ENCODE assay signal across 25 cellular contexts in genomic region chr3:47568901-47569300, GRCh38. TPM values are rescaled to one million over a fixed set of nuclear protein-coding genes. Genes with fewer than 3 reads are reported as not detected.
DNase-seq lines count a peak whose midpoint lies in the region; ATAC-seq, FAIRE-seq and TF ChIP-seq lines count a peak whose summit lies in the region.
"Had no signal": no experiment of that assay in that cellular context is flagged by ENCODE, and none has a peak within 500 bp of the region (broad histone marks: within the 10 kb centered on the region; RNA-seq: fewer than 3 reads in every experiment).

No MANE protein-coding gene starts in this region.

- DNase-seq in K562 (ENCODE audit: extremely low read depth in 1 of 4, low spot score in 3 of 4) (peak; percentile 45 to 73 (median 60)), mesenteric fat pad (ENCODE audit: low spot score) (peak; percentile 39), urothelium cell line (ENCODE audit: low spot score) (no peak), HT-29 (ENCODE audit: low spot score) (no peak), GM19240 (ENCODE audit: insufficient read length, low spot score) (no peak)
- DNase-seq: 8988T; ACHN; BE2C; C1 segment of cervical spinal cord; CD4-positive, alpha-beta memory T cell; CD4-positive, CD25-positive, alpha-beta regulatory T cell; CD8-positive, alpha-beta memory T cell; COR-L47; DMS 273 treated with DMSO at 0.1 percent for 48 hours; DMS153; DMS53; DMS79; GF-D8 had no signal

- CTCF ChIA-PET in K562 (lab: Yijun Ruan, JAX; ENCODE audit: low intra/inter-chr PET ratio): no interaction called here

- H3K27me3 ChIP-seq in K562 (ENCODE audit: control insufficient read depth in 2 of 2, insufficient read depth in 2 of 2, low read length in 2 of 2): no peaks in the 10 kb centered on the region
- H3K27me3 ChIP-seq: BE2C, BLaER1 had no signal

- TF ChIP-seq POLR2A in K562 (conservative IDR thresholded peaks at IDR 0.05): no peak

- FAIRE-seq in K562 (lab: Jason Lieb, UNC): peak; percentile 73
- FAIRE-seq in urothelium cell line (lab: Jason Lieb, UNC): peak; percentile 56
- FAIRE-seq: A204.1, G401.6, GM12891, GM19239 had no signal

- H3K27ac ChIP-seq in K562 (ENCODE audit: extremely low read depth, low read depth, low read length): no peak overlapping the region
- H3K27ac ChIP-seq: BLaER1 had no signal

- H3K36me3 ChIP-seq in K562 (ENCODE audit: control insufficient read depth, insufficient read depth, low read length): no peaks in the 10 kb centered on the region
- H3K36me3 ChIP-seq: BE2C, BLaER1 had no signal

- peak overlapping the region; percentile 70 for H3K4me2 ChIP-seq in K562 (ENCODE audit: insufficient read depth, low read length)
- H3K4me2 ChIP-seq: BLaER1 had no signal

- no peak for TF ChIP-seq CTCF in K562 (IDR thresholded peaks at IDR 0.05 in 2 of 3, conservative IDR thresholded peaks at IDR 0.05 in 1 of 3; ENCODE audit: insufficient read depth in 2 of 3, low read depth in 1 of 3, low read length in 3 of 3)

- intact Hi-C loops in K562 (cut with micrococcal nuclease): no loop called here

- no TSS peak for BruUV-seq in K562 (replicated peaks; lab: Mats Ljungman, UMichigan)

- peak overlapping the region; percentile 69 for H2AFZ ChIP-seq in K562 (ENCODE audit: low read depth, low read length)

- in situ Hi-C loops in K562 (cut with MboI): no loop called here

- no peak overlapping the region for H3K4me3 ChIP-seq in K562
- H3K4me3 ChIP-seq: BLaER1 had no signal

- H3K9me1 ChIP-seq in K562 (ENCODE audit: control insufficient read depth, insufficient read depth, low read length): no peaks in the 10 kb centered on the region

- no peaks in the 10 kb centered on the region for H3K9me3 ChIP-seq in K562 (replicated peaks; ENCODE audit: control insufficient read depth, insufficient read depth, low read depth, low read length)
- H3K9me3 ChIP-seq: BE2C, BLaER1 had no signal

- TF ChIP-seq EP300 in K562 (IDR thresholded peaks at IDR 0.05; ENCODE audit: low read length): peak; percentile 41; the same call in 1 of the 2 replicates

- TF ChIP-seq RAD21 in K562 (CRISPR knock-in tag; conservative IDR thresholded peaks at IDR 0.05 in 1 of 2, IDR thresholded peaks at IDR 0.05 in 1 of 2): no peak

- 6% methylated on average over 6 of the region's 6 CpGs for WGBS in K562 (ENCODE audit: insufficient coverage, low coverage, missing lambda C conversion rate)

- no peaks in the 10 kb centered on the region for H3K79me2 ChIP-seq in K562 (ENCODE audit: control insufficient read depth, insufficient read depth, low read length)

- peaks cover 10 to 15% of the 10 kb centered on the region in 2 experiments for H3K4me1 ChIP-seq in K562 (replicated peaks in 1 of 2; ENCODE audit: control insufficient read depth in 2 of 2, insufficient read depth in 2 of 2, low read length in 2 of 2)
- H3K4me1 ChIP-seq: BE2C, BLaER1 had no signal

- POLR2A ChIA-PET in K562 (lab: Yijun Ruan, JAX): interaction anchor here (0.7 to 2.8 kb wide), 2 partner anchors 12 to 247 kb away, joined by 3 to 8 read pairs; no protein-coding TSS in a partner anchor

- ATAC-seq in K562: peak; percentile 52

- peak overlapping the region in 1 of 2 experiments; percentile 47; a peak in 1 of 4 replicates for H3K9ac ChIP-seq in K562 (ENCODE audit: insufficient read depth in 1 of 2, low read depth in 2 of 2, low read length in 2 of 2)
- H3K9ac ChIP-seq: BLaER1 had no signal

- H4K20me1 ChIP-seq in K562 (replicated peaks; ENCODE audit: control insufficient read depth, insufficient read depth, low read length): 0 out of 2 replicates have a peak, but pooled peaks cover 3% of the 10 kb centered on the region
- H4K20me1 ChIP-seq: BLaER1 had no signal

TF ChIP-seq in K562, 482 proteins besides CTCF, POLR2A, EP300 and RAD21 (continues in another document):
- TF ChIP-seq ZEB2 (IDR thresholded peaks at IDR 0.05) (0 out of 2 replicates have a peak, but pooled peaks have one; percentile 44), E2F4 (CRISPR knock-in tag; IDR thresholded peaks at IDR 0.05; ENCODE audit: low read depth) (no peak), PKNOX1 (IDR thresholded peaks at IDR 0.05) (peak; percentile 15; the same call in 1 of the 2 replicates), FOXP1 (CRISPR knock-in tag; IDR thresholded peaks at IDR 0.05) (no peak), KAT8 (IDR thresholded peaks at IDR 0.05; ENCODE audit: low read depth) (no peak), POLR3G (IDR thresholded peaks at IDR 0.05; ENCODE audit: extremely low read depth, insufficient read length, insufficient replicate concordance) (no peak), TEAD2 (tag; IDR thresholded peaks at IDR 0.05) (no peak), BHLHE40 (IDR thresholded peaks at IDR 0.05; ENCODE audit: low read length) (peak; percentile 69), GATA2 (CRISPR knock-in tag; IDR thresholded peaks at IDR 0.05) (no peak), PHF21A (IDR thresholded peaks at IDR 0.05; ENCODE audit: borderline replicate concordance, low read depth) (no peak), SNRNP70 (optimal IDR thresholded peaks at IDR 0.05; ENCODE audit: low read depth, low read length) (no peak), ZNF507 (tag; conservative IDR thresholded peaks at IDR 0.05) (no peak), CBFA2T2 (conservative IDR thresholded peaks at IDR 0.05) (peak; percentile 65), EWSR1 (IDR thresholded peaks at IDR 0.05; ENCODE audit: borderline replicate concordance, low read depth, partially characterized antibody) (no peak), ZNF77 (CRISPR knock-in tag; IDR thresholded peaks at IDR 0.05) (no peak), ZNF146 (CRISPR knock-in tag; IDR thresholded peaks at IDR 0.05; ENCODE audit: unreplicated experiment) (no peak), SRF (CRISPR knock-in tag; IDR thresholded peaks at IDR 0.05) (no peak)

RNA-seq across cellular contexts. Expression of gene CSPG5, which starts 9.8 kb away (rescaled TPM):
- total RNA-seq in K562 (2011; cell fraction: chromatin; rRNA removed; ENCODE audit: low replicate concordance): 1.4 and 3.6 TPM in 2 replicates
- 3.3 and 4.2 TPM in 2 replicates for total RNA-seq in K562 (2011; cell fraction: nucleolus; rRNA removed)
- 3.7 and 4.4 TPM in 2 replicates for total RNA-seq in K562 (2011; cell fraction: nucleoplasm; rRNA removed)
- total RNA-seq in K562 (2014; rRNA removed) (2.5 and 3.4 TPM in 2 replicates), K562 (2014; rRNA removed; fragmentation: Illumina TruSeq; extraction: Trizol) (1.4 and 1.8 TPM in 2 replicates), K562 (2015; rRNA removed; fragmentation: Illumina TruSeq; extraction: Trizol) (1.3 and 1.4 TPM in 2 replicates), K562 (2021) (2.9 and 3.3 TPM in 2 replicates), mesenteric fat pad (2.0 TPM)
- polyA plus RNA-seq in K562 (2011; rRNA removed) (2.2 and 2.4 TPM in 2 replicates), K562 (2014; fragmentation: Illumina TruSeq; extraction: Trizol) (2.6 and 3.3 TPM in 2 replicates), K562 (2014; fragmentation: Nextera tagmentation; extraction: Ambion mirVana) (under 1 TPM; 0.06 to 0.17 TPM), K562 (2014; rRNA removed) (2.6 and 4.5 TPM in 2 replicates)
- polyA plus RNA-seq in K562 (2011; cell fraction: cytosol; rRNA removed): 2.4 and 4.0 TPM in 2 replicates
- 1.2 and 2.2 TPM in 2 replicates for polyA plus RNA-seq in K562 (2011; cell fraction: nucleus; rRNA removed)
- 1.6 and 2.7 TPM in 2 replicates for polyA plus RNA-seq in K562 (2012)
- polyA minus RNA-seq in K562 (2011; rRNA and poly(A)+ RNA removed): 0.72 and 1.3 TPM in 2 replicates
- polyA minus RNA-seq in K562 (2011; cell fraction: cytosol; rRNA and poly(A)+ RNA removed): 2.3 and 2.8 TPM in 2 replicates
- polyA minus RNA-seq in K562 (2011; cell fraction: nucleus; rRNA and poly(A)+ RNA removed): 0.56 and 0.81 TPM in 2 replicates
- 1.2 and 2.1 TPM in 2 replicates for total RNA-seq in HT-29 (2014; rRNA removed; shearing (Covaris generic))
- total RNA-seq: CD4-positive, CD25-positive, alpha-beta regulatory T cell had no signal
- polyA plus RNA-seq: AG04450; CD14-positive monocyte; CD4-positive, alpha-beta memory T cell; CD8-positive, alpha-beta memory T cell had no signal

RNA-seq across cellular contexts. Expression of gene ELP6, which starts 55.4 kb away (rescaled TPM):
- total RNA-seq in K562 (2011; cell fraction: chromatin; rRNA removed; ENCODE audit: low replicate concordance): 150 and 300 TPM in 2 replicates
- 278 and 303 TPM in 2 replicates for total RNA-seq in K562 (2011; cell fraction: nucleolus; rRNA removed)
- 246 and 254 TPM in 2 replicates for total RNA-seq in K562 (2011; cell fraction: nucleoplasm; rRNA removed)
- 76.9 and 81.2 TPM in 2 replicates for total RNA-seq in K562 (2014; rRNA removed)
- total RNA-seq in K562 (2014; rRNA removed; fragmentation: Illumina TruSeq; extraction: Trizol): 70.8 and 83.3 TPM in 2 replicates
- total RNA-seq in K562 (2015; rRNA removed; fragmentation: Illumina TruSeq; extraction: Trizol): 79.4 and 82.9 TPM in 2 replicates
- 76.9 and 77.0 TPM in 2 replicates for total RNA-seq in K562 (2021)
- polyA plus RNA-seq in K562 (2011; rRNA removed): 166 and 198 TPM in 2 replicates
- 146 and 171 TPM in 2 replicates for polyA plus RNA-seq in K562 (2011; cell fraction: cytosol; rRNA removed)
- 119 and 128 TPM in 2 replicates for polyA plus RNA-seq in K562 (2011; cell fraction: nucleus; rRNA removed)
- 60.3 and 72.1 TPM in 2 replicates for polyA plus RNA-seq in K562 (2012)
- 77.7 and 80.1 TPM in 2 replicates for polyA plus RNA-seq in K562 (2014; fragmentation: Illumina TruSeq; extraction: Trizol)
- 100 to 1,000 TPM in 1 of 2 experiments, 10 to 100 TPM in 1; 86.1 to 136 TPM for polyA plus RNA-seq in K562 (2014; fragmentation: Nextera tagmentation; extraction: Ambion mirVana)
- 104 and 123 TPM in 2 replicates for polyA plus RNA-seq in K562 (2014; rRNA removed)
- polyA minus RNA-seq in K562 (2011; rRNA and poly(A)+ RNA removed): 111 and 112 TPM in 2 replicates
- polyA minus RNA-seq in K562 (2011; cell fraction: cytosol; rRNA and poly(A)+ RNA removed): 39.2 and 49.7 TPM in 2 replicates
- polyA minus RNA-seq in K562 (2011; cell fraction: nucleus; rRNA and poly(A)+ RNA removed): 104 and 153 TPM in 2 replicates
- 18.9 TPM for total RNA-seq in mesenteric fat pad
- 34.9 and 41.2 TPM in 2 replicates for total RNA-seq in HT-29 (2014; rRNA removed; shearing (Covaris generic))

Comparison
In these comparisons a context has a peak if more than half of its experiments do, and no peak if none do; other contexts are left out.
1. DNase-seq: peak in K562 (4 of 4) and mesenteric fat pad (single experiment); none in urothelium cell line (single experiment), HT-29 (single experiment) and GM19240 (single experiment).